ENCODE assay signal across 12 cellular contexts in the genomic region with DNA sequence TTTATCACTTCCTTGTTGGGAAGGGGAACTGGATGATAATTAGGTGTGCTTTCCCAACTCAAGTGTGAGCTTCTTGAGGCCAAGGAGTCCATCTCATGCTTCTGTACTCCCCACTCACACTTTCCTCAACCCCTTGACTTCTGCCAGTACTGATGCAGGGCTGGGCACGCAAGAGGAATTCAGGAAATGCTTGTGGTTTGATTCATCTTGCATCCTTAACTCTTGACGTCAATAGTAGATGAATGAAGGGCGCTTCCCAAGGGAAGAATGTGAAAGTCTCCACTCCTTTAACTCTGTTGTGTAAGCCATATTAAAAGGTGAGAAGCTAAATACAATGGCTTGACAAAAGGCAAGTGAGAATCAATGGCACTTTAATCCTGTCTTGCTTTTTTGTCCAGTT.
A peak's percentile ranks its signal among the peaks of the same experiment; 100 is the strongest.
DNase-seq lines count a peak whose midpoint lies in the region; ATAC-seq and TF ChIP-seq lines count a peak whose summit lies in the region.
"Had no signal": no experiment of that assay in that cellular context is flagged by ENCODE, and none has a peak within 500 bp of the region (broad histone marks: within the 10 kb centered on the region; RNA-seq: fewer than 3 reads in every experiment).

No MANE protein-coding gene starts in this region.

- intact Hi-C loops in IMR-90 (cut with micrococcal nuclease) (no loop called here), left lung (cut with DNase I) (no loop called here)

- H3K27me3 ChIP-seq in AG04450 (ENCODE audit: control insufficient read depth, insufficient read depth, low read length) (no peaks in the 10 kb centered on the region), IMR-90 (ENCODE audit: control insufficient read depth, insufficient read depth, low read length) (no peaks in the 10 kb centered on the region), left lung (no peaks in the 10 kb centered on the region)
- H3K27me3 ChIP-seq: body of pancreas, neutrophil had no signal

- H3K4me1 Mint-ChIP-seq in activated T-helper 17 cell treated with anti-CD3 and anti-CD28 coated beads, Interleukin-2, amount 50 U/mL, for 72 hours, result no peaks in the 10 kb centered on the region
- H3K4me1 Mint-ChIP-seq: activated CD8-positive, alpha-beta memory T cell treated with anti-CD3 and anti-CD28 coated beads, Interleukin-2, amount 10 ng/mL, durations not matched to agents 7 days and 5 days had no signal

- H4K91ac ChIP-seq in IMR-90 (ENCODE audit: insufficient read depth, low read depth, low read length), result no peak overlapping the region

- H2AFZ ChIP-seq in IMR-90 (replicated peaks; ENCODE audit: low read length, poor library complexity), result no peak overlapping the region

- ATAC-seq in IMR-90 (ENCODE audit: low read depth) (no peak), left lung (peak; percentile 84)
- ATAC-seq in activated T-helper 17 cell treated with anti-CD3 and anti-CD28 coated beads, Interleukin-2, amount 50 U/mL, for 72 hours (replicated peaks), result no peak
- ATAC-seq: activated CD8-positive, alpha-beta memory T cell treated with anti-CD3 and anti-CD28 coated beads, Interleukin-2, amount 10 ng/mL, durations not matched to agents 7 days and 5 days; body of pancreas had no signal

- no peak overlapping the region for H3K56ac ChIP-seq in IMR-90 (ENCODE audit: extremely low read depth, insufficient read depth, low read length)

- no CpG with 5 or more reads among the region's 3 CpGs for WGBS in IMR-90 (ENCODE audit: extremely low coverage in 2 of 2, insufficient read length in 1 of 2), 2 experiments

- H4K5ac ChIP-seq in IMR-90 (ENCODE audit: low read depth, low read length), result no peak overlapping the region

- H2AK5ac ChIP-seq in IMR-90 (ENCODE audit: low read depth, low read length), result no peak overlapping the region

- H3K14ac ChIP-seq in IMR-90 (replicated peaks; ENCODE audit: low read depth, low read length), result no peak overlapping the region

- no peaks in the 10 kb centered on the region for H3K79me1 ChIP-seq in IMR-90 (ENCODE audit: low read depth in 1 of 2, low read length in 2 of 2)

- peak; percentile 34 for DNase-seq in AG04450 (ENCODE audit: low read depth, low spot score)
- DNase-seq in IMR-90, result peak; percentile 69
- DNase-seq in brain pericyte (ENCODE audit: low read depth, low spot score), result peak; percentile 24
- DNase-seq in left lung, result no peak
- no peak for DNase-seq in Kasumi-1 (lab: John Stamatoyannopoulos, UW)
- DNase-seq in NCI-H510A (lab: John Stamatoyannopoulos, UW), result no peak
- DNase-seq in stimulated activated CD4-positive, alpha-beta T cell treated with anti-CD3 and anti-CD28 coated beads, Interleukin-1b, Interleukin-23, amount 100 ng/mL, for 48 hours, result no peak
- DNase-seq: activated CD8-positive, alpha-beta memory T cell treated with anti-CD3 and anti-CD28 coated beads, Interleukin-2, amount 10 ng/mL, durations not matched to agents 7 days and 5 days; body of pancreas had no signal

- no peaks in the 10 kb centered on the region for H3K36me3 Mint-ChIP-seq in activated T-helper 17 cell treated with anti-CD3 and anti-CD28 coated beads, Interleukin-2, amount 50 U/mL, for 72 hours (ENCODE audit: low read depth)
- H3K36me3 Mint-ChIP-seq: activated CD8-positive, alpha-beta memory T cell treated with anti-CD3 and anti-CD28 coated beads, Interleukin-2, amount 10 ng/mL, durations not matched to agents 7 days and 5 days had no signal

- TF ChIP-seq POLR2A in IMR-90 (IDR thresholded peaks at IDR 0.05; ENCODE audit: low read depth, low read length), result no peak

- H3K18ac ChIP-seq in IMR-90 (ENCODE audit: low read depth, low read length), result no peak overlapping the region

- H3K9ac ChIP-seq in IMR-90 (ENCODE audit: low read depth, low read length), result no peak overlapping the region

- in situ Hi-C loops in IMR-90 (cut with MboI; ENCODE audit: low sequenced_read_pairs), result no loop called here

- H3K4me2 ChIP-seq in IMR-90 (ENCODE audit: low read depth, low read length), result no peak overlapping the region

- no peak overlapping the region for H2BK120ac ChIP-seq in IMR-90 (ENCODE audit: low read depth, low read length)

- H3K9me3 ChIP-seq in AG04450 (ENCODE audit: control insufficient read depth, insufficient read depth, low read length) (no peaks in the 10 kb centered on the region), IMR-90 (ENCODE audit: control insufficient read depth, insufficient read depth, low read length) (no peaks in the 10 kb centered on the region), left lung (peaks cover 0 to 2% of the 10 kb centered on the region in 2 donors)
- H3K9me3 ChIP-seq: body of pancreas, neutrophil had no signal

- no peaks in the 10 kb centered on the region for H3K27me3 Mint-ChIP-seq in activated T-helper 17 cell treated with anti-CD3 and anti-CD28 coated beads, Interleukin-2, amount 50 U/mL, for 72 hours
- H3K27me3 Mint-ChIP-seq: activated CD8-positive, alpha-beta memory T cell treated with anti-CD3 and anti-CD28 coated beads, Interleukin-2, amount 10 ng/mL, durations not matched to agents 7 days and 5 days had no signal

- no peak overlapping the region for H2AK9ac ChIP-seq in IMR-90 (replicated peaks; ENCODE audit: low read depth, low read length, poor library complexity)

- TF ChIP-seq RAD21 in IMR-90 (IDR thresholded peaks at IDR 0.05; ENCODE audit: low read length), result no peak

- no TSS peak for BruUV-seq in IMR-90 (replicated peaks; lab: Mats Ljungman, UMichigan)

- CTCF ChIA-PET in AG04450 (lab: Charles Lee) (no interaction called here), IMR-90 (lab: Yijun Ruan, JAX) (interaction anchor here (0.5 kb wide), 1 partner anchor 12 kb away, joined by 6 read pairs; no protein-coding TSS in a partner anchor)

- H3K4me3 ChIP-seq in AG04450 (ENCODE audit: low read depth, low read length) (no peak overlapping the region), IMR-90 (ENCODE audit: insufficient read depth, low read depth, low read length) (no peak overlapping the region), left lung (no peak overlapping the region)
- H3K4me3 ChIP-seq: body of pancreas had no signal

- POLR2A ChIA-PET in AG04450 (lab: Yijun Ruan, JAX) (no interaction called here), IMR-90 (lab: Charles Lee; ENCODE audit: unreplicated experiment) (no interaction called here)

- H2BK20ac ChIP-seq in IMR-90 (ENCODE audit: low read depth, low read length), result no peak overlapping the region

- H3K9me3 Mint-ChIP-seq in activated T-helper 17 cell treated with anti-CD3 and anti-CD28 coated beads, Interleukin-2, amount 50 U/mL, for 72 hours, result peaks cover 5% of the 10 kb centered on the region

- H3K27ac Mint-ChIP-seq in activated T-helper 17 cell treated with anti-CD3 and anti-CD28 coated beads, Interleukin-2, amount 50 U/mL, for 72 hours, result no peak overlapping the region
- H3K27ac Mint-ChIP-seq: activated CD8-positive, alpha-beta memory T cell treated with anti-CD3 and anti-CD28 coated beads, Interleukin-2, amount 10 ng/mL, durations not matched to agents 7 days and 5 days had no signal

- no peak overlapping the region for H3K4ac ChIP-seq in IMR-90 (ENCODE audit: low read depth, low read length)

- H3K9me1 ChIP-seq in IMR-90 (ENCODE audit: insufficient read depth, low read length), result no peaks in the 10 kb centered on the region

- H2BK5ac ChIP-seq in IMR-90 (ENCODE audit: low read depth, low read length, poor library complexity, severe bottlenecking), result no peak overlapping the region

- H3K4me3 Mint-ChIP-seq in activated T-helper 17 cell treated with anti-CD3 and anti-CD28 coated beads, Interleukin-2, amount 50 U/mL, for 72 hours, result no peak overlapping the region
- H3K4me3 Mint-ChIP-seq: activated CD8-positive, alpha-beta memory T cell treated with anti-CD3 and anti-CD28 coated beads, Interleukin-2, amount 10 ng/mL, durations not matched to agents 7 days and 5 days had no signal

- H3K23ac ChIP-seq in IMR-90 (ENCODE audit: low read depth, low read length), result no peak overlapping the region

- no peaks in the 10 kb centered on the region for H3K36me3 ChIP-seq in IMR-90 (ENCODE audit: control insufficient read depth, insufficient read depth, low read length)
- H3K36me3 ChIP-seq in left lung, result no peaks in the 10 kb centered on the region
- H3K36me3 ChIP-seq: neutrophil had no signal

- no peak for TF ChIP-seq CTCF in AG04450 (IDR thresholded peaks at IDR 0.05; ENCODE audit: low read depth, low read length)
- TF ChIP-seq CTCF in IMR-90 (conservative IDR thresholded peaks at IDR 0.05; ENCODE audit: low read depth, low read length), result no peak
- TF ChIP-seq CTCF in left lung (IDR thresholded peaks at IDR 0.05), result no peak

- no peak overlapping the region for H4K8ac ChIP-seq in IMR-90 (ENCODE audit: low read depth in 2 of 2, low read length in 2 of 2)

- H4K20me1 ChIP-seq in IMR-90 (ENCODE audit: insufficient read depth, low read length), result no peaks in the 10 kb centered on the region

- dilution Hi-C loops in IMR-90 (cut with HindIII; ENCODE audit: low sequenced_read_pairs, unreplicated experiment), result no loop called here

- no peak overlapping the region for H2BK15ac ChIP-seq in IMR-90 (ENCODE audit: low read depth, low read length)

- H3K27ac ChIP-seq in AG04450 (ENCODE audit: low read depth, low read length) (no peak overlapping the region), IMR-90 (ENCODE audit: insufficient read depth, low read length) (no peak overlapping the region), left lung (no peak overlapping the region)
- H3K27ac ChIP-seq: body of pancreas, C4-2B, neutrophil had no signal

- no peaks in the 10 kb centered on the region for H3K4me1 ChIP-seq in IMR-90 (ENCODE audit: control insufficient read depth, insufficient read depth, low read length)
- H3K4me1 ChIP-seq in left lung, result no peaks in the 10 kb centered on the region
- H3K4me1 ChIP-seq: body of pancreas had no signal

TF ChIP-seq in IMR-90, 13 proteins besides CTCF, POLR2A, EP300 and RAD21:
- TF ChIP-seq, protein P1, sequence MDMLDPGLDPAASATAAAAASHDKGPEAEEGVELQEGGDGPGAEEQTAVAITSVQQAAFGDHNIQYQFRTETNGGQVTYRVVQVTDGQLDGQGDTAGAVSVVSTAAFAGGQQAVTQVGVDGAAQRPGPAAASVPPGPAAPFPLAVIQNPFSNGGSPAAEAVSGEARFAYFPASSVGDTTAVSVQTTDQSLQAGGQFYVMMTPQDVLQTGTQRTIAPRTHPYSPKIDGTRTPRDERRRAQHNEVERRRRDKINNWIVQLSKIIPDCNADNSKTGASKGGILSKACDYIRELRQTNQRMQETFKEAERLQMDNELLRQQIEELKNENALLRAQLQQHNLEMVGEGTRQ (IDR thresholded peaks at IDR 0.05; ENCODE audit: low read depth, low read length), result no peak
- TF ChIP-seq RFX5 (IDR thresholded peaks at IDR 0.05; ENCODE audit: low read depth, low read length) (no peak), FOS (IDR thresholded peaks at IDR 0.05; ENCODE audit: low read depth, low read length) (no peak), MAFK (IDR thresholded peaks at IDR 0.05; ENCODE audit: low read depth, low read length) (no peak), CEBPB (IDR thresholded peaks at IDR 0.05; ENCODE audit: low read depth, low read length) (no peak)

Comparison
In these comparisons a context has a peak if more than half of its experiments do, and no peak if none do; other contexts are left out.
1. DNase-seq: peak in AG04450 (single experiment), IMR-90 (single experiment) and brain pericyte (single experiment); none in left lung (0 of 2), Kasumi-1 (0 of 2), NCI-H510A (single experiment) and stimulated activated CD4-positive, alpha-beta T cell treated with anti-CD3 and anti-CD28 coated beads, Interleukin-1b, Interleukin-23, amount 100 ng/mL, for 48 hours (single experiment).